ENCODE assay signal across 10 cellular contexts in the genomic region with DNA sequence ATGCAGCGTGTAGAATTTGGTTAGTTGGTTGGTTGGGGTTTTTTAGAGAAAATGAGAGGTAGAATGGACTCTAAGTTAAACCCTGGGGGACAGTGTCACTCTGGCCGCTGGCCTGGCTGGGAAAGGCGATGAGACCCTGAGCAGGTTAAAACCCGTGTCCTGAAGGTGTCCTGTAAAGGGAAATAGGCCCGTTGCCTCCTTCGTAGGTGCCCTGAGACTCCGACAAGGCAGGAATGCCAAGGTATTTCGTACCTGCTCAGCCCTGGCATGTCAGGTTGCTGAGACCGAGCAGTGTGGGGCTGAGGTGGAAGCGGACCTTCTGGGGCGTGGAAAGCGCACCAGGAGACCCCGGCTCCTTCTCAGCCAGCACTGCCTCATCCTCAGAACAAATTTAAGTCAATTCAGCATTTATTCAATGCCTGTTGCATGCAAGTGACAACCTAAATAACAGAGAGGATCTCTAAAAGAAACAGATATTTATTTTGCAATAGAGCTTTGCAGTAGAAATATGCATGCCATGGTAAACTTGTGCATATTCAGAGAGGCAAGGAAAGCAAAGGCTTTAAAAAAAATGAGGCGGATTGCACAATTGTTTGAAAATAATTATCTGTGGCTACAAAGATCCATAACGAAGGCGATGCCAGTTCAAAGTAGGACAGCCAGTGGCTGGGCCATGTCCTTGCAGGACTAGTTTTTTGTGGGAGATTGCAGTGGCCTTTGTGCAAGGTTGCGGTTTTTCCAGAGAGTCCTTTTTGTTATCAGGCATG. TPM values are rescaled to one million over a fixed set of nuclear protein-coding genes. Genes with fewer than 3 reads are reported as not detected.
A peak's percentile ranks its signal among the peaks of the same experiment; 100 is the strongest.
DNase-seq lines count a peak whose midpoint lies in the region; ATAC-seq and TF ChIP-seq lines count a peak whose summit lies in the region.
"Had no signal": no experiment of that assay in that cellular context is flagged by ENCODE, and none has a peak within 500 bp of the region (broad histone marks: within the 10 kb centered on the region; RNA-seq: fewer than 3 reads in every experiment).

No MANE protein-coding gene starts in this region.

- no peak for DNase-seq in activated naive CD4-positive, alpha-beta T cell treated with anti-CD3 and anti-CD28 coated beads, Interleukin-2, amount 10 ng/mL, durations not matched to agents 7 days and 5 days
- no peak for DNase-seq in activated naive CD4-positive, alpha-beta T cell (lab: John Stamatoyannopoulos, UW)
- DNase-seq in breast epithelium (ENCODE audit: low spot score in 2 of 2): no peak
- peak in 2 of 3 donors; percentile 36 to 58 for DNase-seq in mucosa of descending colon
- DNase-seq in upper lobe of left lung: no peak
- no peak for DNase-seq in NCI-H69 (lab: John Stamatoyannopoulos, UW)
- DNase-seq in AG20443 (ENCODE audit: low spot score): no peak
- DNase-seq: DMS153, NCI-H2171 treated with DMSO at 0.1 percent for 48 hours had no signal

- intact Hi-C loops in breast epithelium (cut with DNase I; ENCODE audit: low total_unique reads): no loop called here
- intact Hi-C loops in mucosa of descending colon (cut with DNase I, micrococcal nuclease): no loop called here

- no peak overlapping the region for H3K27ac Mint-ChIP-seq in activated naive CD4-positive, alpha-beta T cell treated with anti-CD3 and anti-CD28 coated beads, Interleukin-2, amount 10 ng/mL, durations not matched to agents 7 days and 5 days

- ATAC-seq in mucosa of descending colon (no peak), upper lobe of left lung (ENCODE audit: low FRiP score in 2 of 2) (no peak), GM21786 (IDR thresholded peaks at IDR 0.05; ENCODE audit: unreplicated experiment) (no peak)

- no peaks in the 10 kb centered on the region for H3K36me3 ChIP-seq in breast epithelium
- H3K36me3 ChIP-seq in mucosa of descending colon (ENCODE audit: low read depth): no peaks in the 10 kb centered on the region
- no peaks in the 10 kb centered on the region for H3K36me3 ChIP-seq in upper lobe of left lung

- no peaks in the 10 kb centered on the region for H3K27me3 ChIP-seq in breast epithelium
- H3K27me3 ChIP-seq in upper lobe of left lung: no peaks in the 10 kb centered on the region

- CTCF ChIA-PET in activated naive CD4-positive, alpha-beta T cell treated with anti-CD3 and anti-CD28 coated beads, Interleukin-2, amount 10 ng/mL, durations not matched to agents 7 days and 5 days (lab: Charles Lee): interaction anchor here (1.6 kb wide), 1 partner anchor 53 kb away, joined by 4 read pairs; a partner anchor contains a TSS

- H3K4me3 ChIP-seq in breast epithelium (peak overlapping the region; percentile 77 to 90 (median 81)), mucosa of descending colon (no peak overlapping the region), upper lobe of left lung (peak overlapping the region in 3 of 4 donors; percentile 81 to 95 (median 86))

- peak overlapping the region; percentile 19 to 39 for H3K27ac ChIP-seq in breast epithelium
- peak overlapping the region; percentile 93 to 98 (median 97) for H3K27ac ChIP-seq in upper lobe of left lung

- no peak for TF ChIP-seq CTCF in breast epithelium (IDR thresholded peaks at IDR 0.05)
- TF ChIP-seq CTCF in mucosa of descending colon (IDR thresholded peaks at IDR 0.05): no peak
- no peak for TF ChIP-seq CTCF in upper lobe of left lung (IDR thresholded peaks at IDR 0.05)

- peak overlapping the region; percentile 89 for H3K4me3 Mint-ChIP-seq in activated naive CD4-positive, alpha-beta T cell treated with anti-CD3 and anti-CD28 coated beads, Interleukin-2, amount 10 ng/mL, durations not matched to agents 7 days and 5 days

- H3K4me1 ChIP-seq in breast epithelium (no peaks in the 10 kb centered on the region), mucosa of descending colon (ENCODE audit: low read depth) (peaks cover 16% of the 10 kb centered on the region), upper lobe of left lung (peaks cover 17 to 43% (median 26%) of the 10 kb centered on the region in 4 donors)

- no peaks in the 10 kb centered on the region for H3K9me3 Mint-ChIP-seq in activated naive CD4-positive, alpha-beta T cell treated with anti-CD3 and anti-CD28 coated beads, Interleukin-2, amount 10 ng/mL, durations not matched to agents 7 days and 5 days

- peaks cover 54% of the 10 kb centered on the region for H3K27me3 Mint-ChIP-seq in activated naive CD4-positive, alpha-beta T cell treated with anti-CD3 and anti-CD28 coated beads, Interleukin-2, amount 10 ng/mL, durations not matched to agents 7 days and 5 days

- H3K4me1 Mint-ChIP-seq in activated naive CD4-positive, alpha-beta T cell treated with anti-CD3 and anti-CD28 coated beads, Interleukin-2, amount 10 ng/mL, durations not matched to agents 7 days and 5 days: peaks cover 42% of the 10 kb centered on the region

- 65 to 77% methylated on average over 17 of the region's 17 CpGs for WGBS in upper lobe of left lung, 2 donors

- TF ChIP-seq POLR2A in breast epithelium (IDR thresholded peaks at IDR 0.05) (no peak), upper lobe of left lung (IDR thresholded peaks at IDR 0.05) (no peak)

- H3K36me3 Mint-ChIP-seq in activated naive CD4-positive, alpha-beta T cell treated with anti-CD3 and anti-CD28 coated beads, Interleukin-2, amount 10 ng/mL, durations not matched to agents 7 days and 5 days: peaks cover 4% of the 10 kb centered on the region

- H3K9me3 ChIP-seq in breast epithelium (no peaks in the 10 kb centered on the region), mucosa of descending colon (no peaks in the 10 kb centered on the region), upper lobe of left lung (no peaks in the 10 kb centered on the region)

- no peak for TF ChIP-seq EP300 in upper lobe of left lung (IDR thresholded peaks at IDR 0.05)

RNA-seq across cellular contexts. Expression of a gene that starts 1.4 kb away (rescaled TPM):
- total RNA-seq in breast epithelium (10 to 100 TPM; 25.8 to 33.4 (median 30.0) TPM), mucosa of descending colon (10 to 100 TPM; 24.4 to 45.2 (median 33.7) TPM), upper lobe of left lung (10 to 100 TPM; 46.7 to 80.7 (median 57.8) TPM)

RNA-seq across cellular contexts. Expression of a gene that starts 52.5 kb away (rescaled TPM):
- total RNA-seq in breast epithelium: 10 to 100 TPM; 23.4 to 34.8 (median 32.1) TPM
- total RNA-seq in mucosa of descending colon: 10 to 100 TPM; 32.8 to 49.6 (median 38.8) TPM
- total RNA-seq in upper lobe of left lung: 10 to 100 TPM; 19.6 to 38.8 (median 29.4) TPM

Comparison
In these comparisons a context has a peak if more than half of its experiments do, and no peak if none do; other contexts are left out.
1. DNase-seq: peak in mucosa of descending colon (2 of 3); none in activated naive CD4-positive, alpha-beta T cell treated with anti-CD3 and anti-CD28 coated beads, Interleukin-2, amount 10 ng/mL, durations not matched to agents 7 days and 5 days (single experiment), activated naive CD4-positive, alpha-beta T cell (0 of 4), breast epithelium (0 of 2), upper lobe of left lung (0 of 2), NCI-H69 (single experiment) and AG20443 (single experiment).